8 cellular contexts compared by ENCODE assay signal in genomic region chr7:33904680-33905388, GRCh38. TPM values are rescaled to one million over a fixed set of nuclear protein-coding genes. Genes with fewer than 3 reads are reported as not detected.
DNase-seq lines count a peak whose midpoint lies in the region; ATAC-seq and TF ChIP-seq lines count a peak whose summit lies in the region.

No MANE protein-coding gene starts in this region.

- no peak for TF ChIP-seq CTCF in choroid plexus epithelial cell (conservative IDR thresholded peaks at IDR 0.05; ENCODE audit: low read depth, low read length)

- no peaks in the 10 kb centered on the region for H3K9me3 Mint-ChIP-seq in stimulated activated effector memory CD8-positive, alpha-beta T cell treated with anti-CD3 and anti-CD28 coated beads, Interleukin-12 subunit alpha, Interleukin-12 subunit beta, amount 100 ng/mL, for 72 hours

- H3K36me3 Mint-ChIP-seq in stimulated activated effector memory CD8-positive, alpha-beta T cell treated with anti-CD3 and anti-CD28 coated beads, Interleukin-12 subunit alpha, Interleukin-12 subunit beta, amount 100 ng/mL, for 72 hours: no peaks in the 10 kb centered on the region

- H3K4me1 Mint-ChIP-seq in stimulated activated effector memory CD8-positive, alpha-beta T cell treated with anti-CD3 and anti-CD28 coated beads, Interleukin-12 subunit alpha, Interleukin-12 subunit beta, amount 100 ng/mL, for 72 hours: peaks cover 6% of the 10 kb centered on the region

- intact Hi-C loops in left colon (cut with DNase I, micrococcal nuclease): no loop called here

- H3K27ac Mint-ChIP-seq in stimulated activated effector memory CD8-positive, alpha-beta T cell treated with anti-CD3 and anti-CD28 coated beads, Interleukin-12 subunit alpha, Interleukin-12 subunit beta, amount 100 ng/mL, for 72 hours: no peak overlapping the region

- ATAC-seq in GM18907 (IDR thresholded peaks at IDR 0.05; ENCODE audit: unreplicated experiment) (peak; percentile 63), left colon (peak; percentile 61), GM21717 (IDR thresholded peaks at IDR 0.05; ENCODE audit: unreplicated experiment) (no peak)
- ATAC-seq in stimulated activated effector memory CD8-positive, alpha-beta T cell treated with anti-CD3 and anti-CD28 coated beads, Interleukin-12 subunit alpha, Interleukin-12 subunit beta, amount 100 ng/mL, for 72 hours: peak; percentile 60

- peak overlapping the region; percentile 67 for H3K4me3 Mint-ChIP-seq in stimulated activated effector memory CD8-positive, alpha-beta T cell treated with anti-CD3 and anti-CD28 coated beads, Interleukin-12 subunit alpha, Interleukin-12 subunit beta, amount 100 ng/mL, for 72 hours

- DNase-seq in AG08396 (ENCODE audit: low spot score) (peak; percentile 75), NCI-H82 treated with DMSO at 0.1 percent for 48 hours (lab: John Stamatoyannopoulos, UW; ENCODE audit: unreplicated experiment) (peak; percentile 10), choroid plexus epithelial cell (ENCODE audit: low read depth) (peak; percentile 31), left colon (peak in 1 of 2 donors; percentile 13), foreskin melanocyte (no peak)
- DNase-seq in stimulated activated effector memory CD8-positive, alpha-beta T cell treated with anti-CD3 and anti-CD28 coated beads, Interleukin-12 subunit alpha, Interleukin-12 subunit beta, amount 100 ng/mL, for 72 hours (ENCODE audit: low spot score in 2 of 2): peak in 1 of 2 donors; percentile 56

- peak overlapping the region; percentile 64 for H3K4me3 ChIP-seq in choroid plexus epithelial cell (ENCODE audit: low read depth, low read length)

RNA-seq across cellular contexts. Expression of gene BMPER, which starts 0.5 kb away (rescaled TPM):
- total RNA-seq in left colon: 1 to 10 TPM; 1.2 to 1.5 TPM
